ENCODE assay signal across 30 cellular contexts in genomic region chr17:78601577-78602190, GRCh38. TPM values are rescaled to one million over a fixed set of nuclear protein-coding genes. Genes with fewer than 3 reads are reported as not detected.
"Had no signal": no experiment of that assay in that cellular context is flagged by ENCODE, and none has a peak within 500 bp of the region (broad histone marks: within the 10 kb centered on the region; RNA-seq: fewer than 3 reads in every experiment).

No MANE protein-coding gene starts in this region.

- H3K36me3 Mint-ChIP-seq: activated naive CD4-positive, alpha-beta T cell treated with anti-CD3 and anti-CD28 coated beads, Interleukin-2, amount 50 U/mL, for 24 hours; activated naive CD8-positive, alpha-beta T cell treated with anti-CD3 and anti-CD28 coated beads, Interleukin-2, amount 10 ng/mL, durations not matched to agents 7 days and 5 days; T-cell had no signal

- H3K4me3 Mint-ChIP-seq: activated CD4-positive, alpha-beta T cell treated with anti-CD3 and anti-CD28 coated beads for 36 hours; activated CD4-positive, alpha-beta T cell treated with anti-CD3 and anti-CD28 coated beads, Interleukin-2, amount 10 ng/mL, durations not matched to agents 7 days and 5 days; activated CD8-positive, alpha-beta T cell treated with anti-CD3 and anti-CD28 coated beads, Interleukin-2, amount 10 ng/mL, durations not matched to agents 7 days and 5 days; activated naive CD4-positive, alpha-beta T cell treated with anti-CD3 and anti-CD28 coated beads, Interleukin-2, amount 50 U/mL, for 24 hours; activated naive CD8-positive, alpha-beta T cell treated with anti-CD3 and anti-CD28 coated beads, Interleukin-2, amount 10 ng/mL, durations not matched to agents 7 days and 5 days; activated T-cell treated with anti-CD3 and anti-CD28 coated beads, Interleukin-2, amount 50 U/mL, for 24 hours; T-cell; T-helper 17 cell had no signal

- H3K36me3 ChIP-seq: brain microvascular endothelial cell had no signal

- H3K4me1 Mint-ChIP-seq: activated naive CD4-positive, alpha-beta T cell treated with anti-CD3 and anti-CD28 coated beads, Interleukin-2, amount 50 U/mL, for 24 hours; T-cell; T-helper 17 cell had no signal

- H3K27ac Mint-ChIP-seq: activated CD4-positive, alpha-beta T cell treated with anti-CD3 and anti-CD28 coated beads for 36 hours; activated CD4-positive, alpha-beta T cell treated with anti-CD3 and anti-CD28 coated beads, Interleukin-2, amount 10 ng/mL, durations not matched to agents 7 days and 5 days; activated CD8-positive, alpha-beta T cell treated with anti-CD3 and anti-CD28 coated beads, Interleukin-2, amount 10 ng/mL, durations not matched to agents 7 days and 5 days; activated naive CD4-positive, alpha-beta T cell treated with anti-CD3 and anti-CD28 coated beads, Interleukin-2, amount 50 U/mL, for 24 hours; activated naive CD8-positive, alpha-beta T cell treated with anti-CD3 and anti-CD28 coated beads, Interleukin-2, amount 10 ng/mL, durations not matched to agents 7 days and 5 days; activated T-cell treated with anti-CD3 and anti-CD28 coated beads, Interleukin-2, amount 50 U/mL, for 24 hours; activated T-helper 2 cell treated with anti-CD3 and anti-CD28 coated beads, Interferon-gamma antibody, Interleukin-2, Interleukin-4, amounts not matched to agents 10 μg/mL and 5 μg/mL and 100 μg/mL, durations not matched to agents 14 hours and 24 hours and 36 hours; T-cell; T-helper 17 cell had no signal

- H3K27me3 Mint-ChIP-seq: activated naive CD4-positive, alpha-beta T cell treated with anti-CD3 and anti-CD28 coated beads, Interleukin-2, amount 50 U/mL, for 24 hours; activated T-cell treated with anti-CD3 and anti-CD28 coated beads, Interleukin-2, amount 50 U/mL, for 24 hours had no signal

- H3K9me3 Mint-ChIP-seq: activated CD4-positive, alpha-beta T cell treated with anti-CD3 and anti-CD28 coated beads, Interleukin-2, amount 10 ng/mL, durations not matched to agents 7 days and 5 days; activated naive CD4-positive, alpha-beta T cell treated with anti-CD3 and anti-CD28 coated beads, Interleukin-2, amount 50 U/mL, for 24 hours; activated naive CD8-positive, alpha-beta T cell treated with anti-CD3 and anti-CD28 coated beads, Interleukin-2, amount 10 ng/mL, durations not matched to agents 7 days and 5 days; activated T-cell treated with anti-CD3 and anti-CD28 coated beads, Interleukin-2, amount 50 U/mL, for 24 hours; activated T-helper 2 cell treated with anti-CD3 and anti-CD28 coated beads, Interferon-gamma antibody, Interleukin-2, Interleukin-4, amounts not matched to agents 10 μg/mL and 5 μg/mL and 100 μg/mL, durations not matched to agents 14 hours and 24 hours and 36 hours; T-cell had no signal

- H3K27me3 ChIP-seq: brain microvascular endothelial cell had no signal

- H3K27ac ChIP-seq: brain microvascular endothelial cell had no signal

- DNase-seq: activated CD4-positive, alpha-beta T cell treated with anti-CD3 and anti-CD28 coated beads for 36 hours; activated CD4-positive, alpha-beta T cell treated with anti-CD3 and anti-CD28 coated beads, Interleukin-2, amount 10 ng/mL, durations not matched to agents 7 days and 5 days; activated CD4-positive, alpha-beta T cell treated with anti-CD3 and anti-CD28 coated beads, Interleukin-2, amount 50 U/mL, for 48 hours; activated CD8-positive, alpha-beta T cell treated with anti-CD3 and anti-CD28 coated beads, Interleukin-2, amount 10 ng/mL, durations not matched to agents 7 days and 5 days; activated gamma-delta T cell; activated naive CD4-positive, alpha-beta T cell treated with Interleukin-2 at 50 U/mL for 16 hours; activated naive CD8-positive, alpha-beta T cell treated with anti-CD3 and anti-CD28 coated beads, Interleukin-2, amount 10 ng/mL, durations not matched to agents 7 days and 5 days; activated T-cell treated with anti-CD3 and anti-CD28 coated beads, Interleukin-2, amount 50 U/mL, for 24 hours; brain microvascular endothelial cell; central memory CD4-positive, alpha-beta T cell; NCI-H1092 treated with DMSO at 0.1 percent for 48 hours; NCI-H1417; NCI-H146; NCI-H187; NCI-H2029 treated with DMSO at 0.1 percent for 48 hours; NCI-H2107; NCI-H345; NCI-H524 treated with DMSO at 0.1 percent for 48 hours; NK-92 treated with Interleukin-12 subunit alpha and Interleukin-12 subunit beta, amount 100 ng/mL, for 24 hours; PC-3; SIG-M5; T-cell; T-helper 17 cell; T-helper 9 cell had no signal

- ATAC-seq: activated CD4-positive, alpha-beta T cell treated with anti-CD3 and anti-CD28 coated beads for 36 hours; activated CD4-positive, CD25-positive, alpha-beta regulatory T cell treated with anti-CD3 and anti-CD28 coated beads, Interleukin-2, amount 50 U/mL, for 24 hours; activated CD8-positive, alpha-beta T cell treated with anti-CD3 and anti-CD28 coated beads, Interleukin-2, amount 10 ng/mL, durations not matched to agents 7 days and 5 days; PC-3; Right ventricle myocardium inferior; SK-N-SH treated with all-trans-retinoic acid at 6 μM for 48 hours; T-cell; T-helper 17 cell had no signal

RNA-seq across cellular contexts. Expression of gene DNAH17, which starts 24.5 kb away (rescaled TPM):
- total RNA-seq: Right ventricle myocardium inferior had no signal
- polyA plus RNA-seq: aorta had no signal
